ENCODE assay signal across 9 cellular contexts in the genomic region with DNA sequence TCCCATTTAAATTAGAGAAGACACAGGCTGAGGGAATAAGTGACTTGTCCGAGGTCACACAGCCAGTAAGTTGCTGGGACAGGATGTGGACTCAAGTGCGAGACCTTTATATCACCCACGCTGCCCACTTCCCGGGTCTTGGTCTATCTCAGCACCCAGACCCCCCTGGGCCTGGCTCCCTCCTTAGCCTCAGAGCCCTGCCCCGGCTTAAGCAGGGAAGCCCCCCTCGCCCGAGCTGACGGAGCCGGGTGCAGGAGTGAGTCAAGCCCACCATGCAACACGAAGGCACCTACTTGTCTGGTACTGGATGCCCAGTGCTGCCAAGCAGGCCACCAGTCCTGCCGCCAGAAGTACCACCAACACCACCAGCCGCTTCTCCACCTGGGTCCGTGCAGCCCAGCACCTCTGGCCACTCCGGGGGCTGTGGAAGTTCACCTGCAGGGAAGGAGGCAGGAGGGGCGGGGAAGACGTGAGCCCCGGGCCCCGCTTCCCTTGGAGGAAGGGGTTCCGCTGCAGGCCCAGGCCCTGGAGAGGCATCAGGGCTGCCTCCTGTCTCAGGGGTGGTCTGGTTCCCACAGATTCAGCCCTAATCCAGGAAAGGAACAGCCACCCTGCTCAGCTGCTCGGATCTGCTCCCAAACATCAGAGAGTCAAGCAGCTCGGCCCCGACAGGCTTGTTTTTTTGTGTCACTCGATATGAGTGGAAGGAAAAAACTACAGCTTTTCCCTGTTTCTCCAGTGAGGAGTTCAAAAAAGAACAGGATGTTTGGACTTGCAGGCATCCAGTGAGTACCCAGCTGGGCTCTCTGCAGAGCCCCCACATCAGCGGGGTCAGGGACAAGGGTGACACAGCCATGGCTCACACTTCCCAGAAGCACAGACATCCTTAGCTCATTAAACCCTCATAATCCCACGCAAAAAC. TPM values are rescaled to one million over a fixed set of nuclear protein-coding genes. Genes with fewer than 3 reads are reported as not detected.
DNase-seq lines count a peak whose midpoint lies in the region; ATAC-seq, FAIRE-seq and TF ChIP-seq lines count a peak whose summit lies in the region.
"Had no signal": no experiment of that assay in that cellular context is flagged by ENCODE, and none has a peak within 500 bp of the region (broad histone marks: within the 10 kb centered on the region; RNA-seq: fewer than 3 reads in every experiment).

No MANE protein-coding gene starts in this region.

- TF ChIP-seq EP300 in esophagus muscularis mucosa (IDR thresholded peaks at IDR 0.05), result no peak

- intact Hi-C loops in esophagus muscularis mucosa (cut with DNase I), result no loop called here

- FAIRE-seq in HTR-8/SVneo (lab: Jason Lieb, UNC), result no peak

- H3K36me3 ChIP-seq in ACC112 (ENCODE audit: insufficient read depth, low read length) (no peaks in the 10 kb centered on the region; the same call in 1 of the 2 replicates), SJSA1 (peaks cover 30% of the 10 kb centered on the region), esophagus muscularis mucosa (peaks cover 0 to 19% (median 13%) of the 10 kb centered on the region in 4 donors), neutrophil (peaks cover 81% of the 10 kb centered on the region)

- H3K27ac ChIP-seq in ACC112 (ENCODE audit: low read depth, low read length) (peak overlapping the region; percentile 57), SJSA1 (peak overlapping the region; percentile 83), esophagus muscularis mucosa (replicated peaks in 1 of 4) (peak overlapping the region; percentile 70 to 79 (median 75)), neutrophil (peak overlapping the region; percentile 72)

- TF ChIP-seq POLR2A in esophagus muscularis mucosa (IDR thresholded peaks at IDR 0.05; ENCODE audit: low read depth), result no peak

- TF ChIP-seq CTCF in esophagus muscularis mucosa (IDR thresholded peaks at IDR 0.05) (no peak), neutrophil (IDR thresholded peaks at IDR 0.05) (no peak)

- H3K9me3 ChIP-seq in SJSA1 (replicated peaks) (no peaks in the 10 kb centered on the region), esophagus muscularis mucosa (no peaks in the 10 kb centered on the region), neutrophil (no peaks in the 10 kb centered on the region)

- H3K27me3 ChIP-seq in ACC112 (ENCODE audit: insufficient read depth, low read length) (no peaks in the 10 kb centered on the region), SJSA1 (replicated peaks) (no peaks in the 10 kb centered on the region), esophagus muscularis mucosa (no peaks in the 10 kb centered on the region), neutrophil (no peaks in the 10 kb centered on the region)

- 79% methylated on average over 23 of the region's 25 CpGs for WGBS in esophagus muscularis mucosa

- ATAC-seq in GM21825 (IDR thresholded peaks at IDR 0.05; ENCODE audit: unreplicated experiment) (no peak), GM21576 (IDR thresholded peaks at IDR 0.05; ENCODE audit: unreplicated experiment) (no peak)

- peaks cover 2% of the 10 kb centered on the region for H3K79me2 ChIP-seq in ACC112 (ENCODE audit: control insufficient read depth, insufficient read depth, low read length, unreplicated experiment)

- no peak overlapping the region for H2AFZ ChIP-seq in ACC112 (ENCODE audit: low read length, unreplicated experiment)

- H3K4me1 ChIP-seq in ACC112 (ENCODE audit: control insufficient read depth, insufficient read depth, low read length, unreplicated experiment), result peaks cover 20% of the 10 kb centered on the region
- peaks cover 39% of the 10 kb centered on the region for H3K4me1 ChIP-seq in SJSA1 (replicated peaks)
- peaks cover 56 to 67% (median 62%) of the 10 kb centered on the region in 4 donors for H3K4me1 ChIP-seq in esophagus muscularis mucosa
- H3K4me1 ChIP-seq in neutrophil (ENCODE audit: control insufficient read depth in 1 of 2, insufficient read depth in 1 of 2, low read depth in 1 of 2, low read length in 1 of 2), result peaks cover 27 to 29% of the 10 kb centered on the region in 2 experiments

- DNase-seq in SJSA1 (ENCODE audit: low read depth in 1 of 2, low spot score in 2 of 2), result peak in 1 of 2 experiments; percentile 43
- DNase-seq in esophagus muscularis mucosa (ENCODE audit: extremely low spot score), result no peak
- DNase-seq in SHP77 (lab: John Stamatoyannopoulos, UW), result no peak
- no peak for DNase-seq in HTR-8/SVneo (ENCODE audit: insufficient read length, low spot score)
- DNase-seq: NCI-H526 treated with DMSO at 0.1 percent for 48 hours had no signal

- no peak overlapping the region for H3K4me3 ChIP-seq in ACC112 (ENCODE audit: low read depth, low read length)
- no peak overlapping the region for H3K4me3 ChIP-seq in SJSA1
- H3K4me3 ChIP-seq in esophagus muscularis mucosa, result peak overlapping the region in 3 of 4 donors; percentile 12 to 33 (median 13)
- H3K4me3 ChIP-seq in neutrophil (ENCODE audit: low read depth in 1 of 2, low read length in 1 of 2), result peak overlapping the region in 1 of 2 experiments; percentile 20

RNA-seq across cellular contexts. Expression of a gene that starts 11.1 kb away (rescaled TPM):
- 67.2 and 82.6 TPM in 2 replicates for total RNA-seq in SJSA1 (2014; rRNA removed; shearing (Covaris generic))
- total RNA-seq in esophagus muscularis mucosa, result 100 to 1,000 TPM in 1 of 4 donors, 10 to 100 TPM in 3; 53.6 to 101 (median 80.7) TPM

Comparison
In these comparisons a context has a peak if more than half of its experiments do, and no peak if none do; other contexts are left out.
1. H3K4me3 ChIP-seq: peak in esophagus muscularis mucosa (3 of 4); none in ACC112 (single experiment) and SJSA1 (single experiment).
2. Peak in every context shown above with its lines, with median percentiles within 50 percentile points of each other: H3K27ac ChIP-seq.